ENCODE assay signal across 8 cellular contexts in the genomic region with DNA sequence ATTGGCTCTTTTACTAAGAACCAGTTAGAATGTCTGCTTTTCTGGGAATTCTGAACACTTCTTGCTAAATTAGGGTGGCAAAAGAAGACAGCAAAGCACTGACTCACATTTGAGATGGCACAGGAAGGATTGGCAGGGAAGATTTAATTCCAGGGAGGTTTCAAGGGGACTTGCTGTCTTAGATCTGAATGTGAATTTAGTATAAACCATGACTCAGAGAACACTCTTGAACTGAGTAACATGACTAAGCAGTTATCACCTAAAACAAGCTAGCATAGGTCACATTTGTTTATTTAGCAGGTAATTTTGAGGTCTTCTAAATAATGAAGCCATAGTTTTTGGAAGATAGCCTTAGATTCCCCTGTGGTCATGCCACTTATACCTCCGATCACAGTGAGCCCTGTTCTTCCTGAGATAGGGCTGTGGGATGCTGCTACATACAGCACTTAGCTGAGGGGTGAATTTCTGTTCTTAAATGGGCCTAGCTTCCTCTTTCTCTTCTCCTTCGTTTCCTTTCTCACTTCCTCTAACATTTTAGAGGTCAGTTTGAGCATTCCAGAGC.
A peak's percentile ranks its signal among the peaks of the same experiment; 100 is the strongest.
DNase-seq lines count a peak whose midpoint lies in the region; ATAC-seq, FAIRE-seq and TF ChIP-seq lines count a peak whose summit lies in the region.

No MANE protein-coding gene starts in this region.

- POLR2A ChIA-PET in K562 (lab: Yijun Ruan, JAX) = no interaction called here

- no peaks in the 10 kb centered on the region for H4K20me1 ChIP-seq in K562 (replicated peaks; ENCODE audit: control insufficient read depth, insufficient read depth, low read length)

- H3K79me2 ChIP-seq in K562 (ENCODE audit: control insufficient read depth, insufficient read depth, low read length) = no peaks in the 10 kb centered on the region

- intact Hi-C loops in K562 (cut with micrococcal nuclease) (no loop called here), mucosa of descending colon (cut with DNase I, micrococcal nuclease) (no loop called here)

- no peaks in the 10 kb centered on the region for H3K27me3 ChIP-seq in K562 (ENCODE audit: control insufficient read depth in 2 of 2, insufficient read depth in 2 of 2, low read length in 2 of 2)

- H3K36me3 ChIP-seq in K562 (ENCODE audit: control insufficient read depth, insufficient read depth, low read length) (no peaks in the 10 kb centered on the region), mucosa of descending colon (ENCODE audit: low read depth) (no peaks in the 10 kb centered on the region)

- in situ Hi-C loops in K562 (cut with MboI) = no loop called here

- TF ChIP-seq RAD21 in K562 (CRISPR knock-in tag; conservative IDR thresholded peaks at IDR 0.05 in 1 of 2, IDR thresholded peaks at IDR 0.05 in 1 of 2) = no peak

- TF ChIP-seq EP300 in K562 (IDR thresholded peaks at IDR 0.05; ENCODE audit: low read length) = no peak

- H3K9me3 ChIP-seq in K562 (replicated peaks; ENCODE audit: control insufficient read depth, insufficient read depth, low read depth, low read length) (no peaks in the 10 kb centered on the region), mucosa of descending colon (no peaks in the 10 kb centered on the region)

- FAIRE-seq in K562 (lab: Jason Lieb, UNC) (no peak), D721Med (lab: Jason Lieb, UNC) (no peak)

- BruUV-seq in K562 (replicated peaks; lab: Mats Ljungman, UMichigan) = no TSS peak

- DNase-seq in GDM1 (lab: John Stamatoyannopoulos, UW) (peak; percentile 26), HPDE6-E6E7 (ENCODE audit: extremely low spot score) (peak; percentile 16), K562 (ENCODE audit: extremely low read depth in 1 of 4, low spot score in 3 of 4) (peak in 1 of 4 experiments; percentile 2), mucosa of descending colon (no peak), D721Med (ENCODE audit: insufficient read length, low spot score) (no peak), ecto neural progenitor cell (ENCODE audit: low spot score) (no peak)

- WGBS in K562 (ENCODE audit: insufficient coverage, low coverage, missing lambda C conversion rate) = 0% methylated on average over 2 of the region's 2 CpGs

- peaks cover 0 to 3% of the 10 kb centered on the region in 2 experiments; a peak in 1 of 5 replicates for H3K4me1 ChIP-seq in K562 (replicated peaks in 1 of 2; ENCODE audit: control insufficient read depth in 2 of 2, insufficient read depth in 2 of 2, low read length in 2 of 2)
- no peaks in the 10 kb centered on the region for H3K4me1 ChIP-seq in mucosa of descending colon (ENCODE audit: low read depth)

- H3K4me2 ChIP-seq in K562 (ENCODE audit: insufficient read depth, low read length) = no peak overlapping the region

- no peaks in the 10 kb centered on the region for H3K9me1 ChIP-seq in K562 (ENCODE audit: control insufficient read depth, insufficient read depth, low read length)

- no peak overlapping the region for H3K27ac ChIP-seq in K562 (ENCODE audit: extremely low read depth, low read depth, low read length)

- no peak for TF ChIP-seq POLR2A in K562 (conservative IDR thresholded peaks at IDR 0.05)

- no peak overlapping the region for H3K9ac ChIP-seq in K562 (ENCODE audit: insufficient read depth in 1 of 2, low read depth in 2 of 2, low read length in 2 of 2)

- H2AFZ ChIP-seq in K562 (ENCODE audit: low read depth, low read length) = no peak overlapping the region

- CTCF ChIA-PET in K562 (lab: Yijun Ruan, JAX; ENCODE audit: low intra/inter-chr PET ratio) = no interaction called here

- no peak for ATAC-seq in K562
- ATAC-seq in mucosa of descending colon = peak; percentile 11
- no peak for ATAC-seq in GM21619 (IDR thresholded peaks at IDR 0.05; ENCODE audit: unreplicated experiment)
- ATAC-seq in HG02840 (IDR thresholded peaks at IDR 0.05; ENCODE audit: low FRiP score, unreplicated experiment) = no peak

- no peak for TF ChIP-seq CTCF in K562 (IDR thresholded peaks at IDR 0.05 in 2 of 3, conservative IDR thresholded peaks at IDR 0.05 in 1 of 3; ENCODE audit: insufficient read depth in 2 of 3, low read depth in 1 of 3, low read length in 3 of 3)
- no peak for TF ChIP-seq CTCF in mucosa of descending colon (IDR thresholded peaks at IDR 0.05)
- no peak for TF ChIP-seq CTCF in D721Med (IDR thresholded peaks at IDR 0.05; ENCODE audit: insufficient read depth, missing control alignments)

- H3K4me3 ChIP-seq in K562 (no peak overlapping the region), mucosa of descending colon (no peak overlapping the region)

TF ChIP-seq in K562, 482 proteins besides CTCF, POLR2A, EP300 and RAD21:
- TF ChIP-seq DPF2 (IDR thresholded peaks at IDR 0.05) (0 out of 2 replicates have a peak, but pooled peaks have one; percentile 16), TAF15 (IDR thresholded peaks at IDR 0.05; ENCODE audit: low read depth, low read length) (no peak), SREBF2 (CRISPR knock-in tag; IDR thresholded peaks at IDR 0.05) (no peak), ZNF316 (IDR thresholded peaks at IDR 0.05) (peak; percentile 92), C11orf30 (IDR thresholded peaks at IDR 0.05; ENCODE audit: low read depth) (peak; percentile 78), BACH1 (tag; IDR thresholded peaks at IDR 0.05) (peak; percentile 63; the same call in 1 of the 2 replicates), NFE2 (IDR thresholded peaks at IDR 0.05; ENCODE audit: low read depth) (peak; percentile 60; the same call in 1 of the 2 replicates), MAFG (tag; conservative IDR thresholded peaks at IDR 0.05) (peak; percentile 84), MAFK (IDR thresholded peaks at IDR 0.05; ENCODE audit: low read length) (peak; percentile 46; the same call in 1 of the 2 replicates), RCOR1 (IDR thresholded peaks at IDR 0.05; ENCODE audit: borderline replicate concordance in 1 of 2, low read depth in 2 of 2, low read length in 2 of 2) (no peak), JUND (IDR thresholded peaks at IDR 0.05; ENCODE audit: borderline replicate concordance, low read depth, low read length) (no peak), JUND (tag; IDR thresholded peaks at IDR 0.05; ENCODE audit: borderline replicate concordance, low read depth, low read length) (0 out of 3 replicates have a peak, but pooled peaks have one; percentile 16), NFE2L1 (tag; IDR thresholded peaks at IDR 0.05; ENCODE audit: borderline replicate concordance, low read depth) (peak; percentile 47; the same call in 1 of the 2 replicates)

Comparison
In these comparisons a context has a peak if more than half of its experiments do, and no peak if none do; other contexts are left out.
1. DNase-seq: peak in GDM1 (single experiment) and HPDE6-E6E7 (single experiment); none in mucosa of descending colon (0 of 3), D721Med (single experiment) and ecto neural progenitor cell (single experiment).